ENCODE assay signal across 16 cellular contexts in genomic region chr3:11390411-11391171, GRCh38.
DNase-seq lines count a peak whose midpoint lies in the region; ATAC-seq, FAIRE-seq and TF ChIP-seq lines count a peak whose summit lies in the region.
"Had no signal": no experiment of that assay in that cellular context is flagged by ENCODE, and none has a peak within 500 bp of the region (broad histone marks: within the 10 kb centered on the region; RNA-seq: fewer than 3 reads in every experiment).

No MANE protein-coding gene starts in this region.

- ATAC-seq in K562: no peak
- ATAC-seq in left ventricle myocardium superior: peak; percentile 76
- no peak for ATAC-seq in stimulated activated memory B cell treated with anti-CD40 and anti-IgM and Interleukin-4, amounts not matched to agents 10 μg/mL and 1 μg/mL and 100 μg/mL, for 72 hours
- ATAC-seq in GM19452 (IDR thresholded peaks at IDR 0.05; ENCODE audit: unreplicated experiment): no peak
- ATAC-seq: lower lobe of right lung, SK-N-SH treated with all-trans-retinoic acid at 6 μM for 48 hours had no signal

- TF ChIP-seq RAD21 in K562 (CRISPR knock-in tag; conservative IDR thresholded peaks at IDR 0.05 in 1 of 2, IDR thresholded peaks at IDR 0.05 in 1 of 2): no peak

- FAIRE-seq in GM18507 (lab: Jason Lieb, UNC): peak; percentile 59
- peak; percentile 54 for FAIRE-seq in K562 (lab: Jason Lieb, UNC)

- no peaks in the 10 kb centered on the region for H3K9me1 ChIP-seq in K562 (ENCODE audit: control insufficient read depth, insufficient read depth, low read length)

- H3K4me2 ChIP-seq in K562 (ENCODE audit: insufficient read depth, low read length): no peak overlapping the region

- H3K9ac ChIP-seq in K562 (ENCODE audit: insufficient read depth in 1 of 2, low read depth in 2 of 2, low read length in 2 of 2): no peak overlapping the region

- no peaks in the 10 kb centered on the region for H3K79me2 ChIP-seq in K562 (ENCODE audit: control insufficient read depth, insufficient read depth, low read length)

- WGBS in K562 (ENCODE audit: insufficient coverage, low coverage, missing lambda C conversion rate): 60% methylated on average over 5 of the region's 5 CpGs

- H3K4me1 ChIP-seq in K562 (replicated peaks in 1 of 2; ENCODE audit: control insufficient read depth in 2 of 2, insufficient read depth in 2 of 2, low read length in 2 of 2): no peaks in the 10 kb centered on the region

- H2AFZ ChIP-seq in K562 (ENCODE audit: low read depth, low read length): no peak overlapping the region

- peak overlapping the region; percentile 75 for H3K27ac Mint-ChIP-seq in osteocyte (ENCODE audit: unreplicated experiment)
- H3K27ac Mint-ChIP-seq in stimulated activated memory B cell treated with anti-CD40 and anti-IgM and Interleukin-4, amounts not matched to agents 10 μg/mL and 1 μg/mL and 100 μg/mL, for 72 hours: no peak overlapping the region

- H3K27me3 Mint-ChIP-seq in osteocyte (ENCODE audit: unreplicated experiment): no peaks in the 10 kb centered on the region
- no peaks in the 10 kb centered on the region for H3K27me3 Mint-ChIP-seq in stimulated activated memory B cell treated with anti-CD40 and anti-IgM and Interleukin-4, amounts not matched to agents 10 μg/mL and 1 μg/mL and 100 μg/mL, for 72 hours

- no TSS peak for BruUV-seq in K562 (replicated peaks; lab: Mats Ljungman, UMichigan)

- H3K9me3 ChIP-seq in K562 (replicated peaks; ENCODE audit: control insufficient read depth, insufficient read depth, low read depth, low read length) (no peaks in the 10 kb centered on the region), WERI-Rb-1 (ENCODE audit: severe bottlenecking) (no peaks in the 10 kb centered on the region)
- H3K9me3 ChIP-seq: breast epithelium, lower lobe of right lung had no signal

- H3K4me3 ChIP-seq in K562 (no peak overlapping the region), WERI-Rb-1 (ENCODE audit: low read depth, low read length) (no peak overlapping the region)
- H3K4me3 ChIP-seq: breast epithelium, lower lobe of right lung had no signal

- TF ChIP-seq CTCF in K562 (IDR thresholded peaks at IDR 0.05 in 2 of 3, conservative IDR thresholded peaks at IDR 0.05 in 1 of 3; ENCODE audit: insufficient read depth in 2 of 3, low read depth in 1 of 3, low read length in 3 of 3) (no peak), osteocyte (IDR thresholded peaks at IDR 0.05) (no peak), WERI-Rb-1 (IDR thresholded peaks at IDR 0.05; ENCODE audit: low read depth, low read length) (no peak)

- CTCF ChIA-PET in K562 (lab: Yijun Ruan, JAX; ENCODE audit: low intra/inter-chr PET ratio): no interaction called here

- no peaks in the 10 kb centered on the region for H4K20me1 ChIP-seq in K562 (replicated peaks; ENCODE audit: control insufficient read depth, insufficient read depth, low read length)

- H3K27me3 ChIP-seq in K562 (ENCODE audit: control insufficient read depth in 2 of 2, insufficient read depth in 2 of 2, low read length in 2 of 2) (no peaks in the 10 kb centered on the region), WERI-Rb-1 (ENCODE audit: insufficient read depth, low read depth, severe bottlenecking) (no peaks in the 10 kb centered on the region)
- H3K27me3 ChIP-seq: breast epithelium had no signal

- no peaks in the 10 kb centered on the region for H3K36me3 ChIP-seq in K562 (ENCODE audit: control insufficient read depth, insufficient read depth, low read length)
- H3K36me3 ChIP-seq in WERI-Rb-1: no peaks in the 10 kb centered on the region
- H3K36me3 ChIP-seq: breast epithelium, lower lobe of right lung had no signal

- TF ChIP-seq POLR2A in K562 (conservative IDR thresholded peaks at IDR 0.05): no peak

- intact Hi-C loops in K562 (cut with micrococcal nuclease) (no loop called here), left ventricle myocardium superior (cut with micrococcal nuclease) (no loop called here)

- no peak overlapping the region for H3K27ac ChIP-seq in K562 (ENCODE audit: extremely low read depth, low read depth, low read length)
- H3K27ac ChIP-seq in WERI-Rb-1: no peak overlapping the region
- H3K27ac ChIP-seq: epithelial cell of prostate, lower lobe of right lung had no signal

- TF ChIP-seq EP300 in K562 (IDR thresholded peaks at IDR 0.05; ENCODE audit: low read length): no peak

- no peak for DNase-seq in GM18507 (ENCODE audit: extremely low spot score, insufficient read length, low read depth)
- no peak for DNase-seq in K562 (ENCODE audit: extremely low read depth in 1 of 4, low spot score in 3 of 4)
- no peak for DNase-seq in left ventricle myocardium superior
- DNase-seq in osteocyte (ENCODE audit: extremely low spot score, unreplicated experiment): no peak
- no peak for DNase-seq in WERI-Rb-1
- no peak for DNase-seq in midbrain (lab: John Stamatoyannopoulos, UW)
- DNase-seq: activated naive CD4-positive, alpha-beta T cell; H9; lower lobe of right lung; NCI-H1048; stimulated activated CD4-positive, alpha-beta T cell treated with anti-CD3 and anti-CD28 coated beads, Interleukin-12 subunit alpha, Interleukin-12 subunit beta, amount 100 ng/mL, for 4 hours had no signal

- in situ Hi-C loops in K562 (cut with MboI): no loop called here

- POLR2A ChIA-PET in K562 (lab: Yijun Ruan, JAX): interaction anchor here (1.1 kb wide), 2 partner anchors 10 to 12 kb away, joined by 3 read pairs; no protein-coding TSS in a partner anchor

- no peaks in the 10 kb centered on the region for H3K9me3 Mint-ChIP-seq in osteocyte (ENCODE audit: unreplicated experiment)
- H3K9me3 Mint-ChIP-seq in stimulated activated memory B cell treated with anti-CD40 and anti-IgM and Interleukin-4, amounts not matched to agents 10 μg/mL and 1 μg/mL and 100 μg/mL, for 72 hours: no peaks in the 10 kb centered on the region
- H3K9me3 Mint-ChIP-seq: H9 had no signal

- H3K4me1 Mint-ChIP-seq in osteocyte (ENCODE audit: unreplicated experiment): peaks cover 52% of the 10 kb centered on the region
- no peaks in the 10 kb centered on the region for H3K4me1 Mint-ChIP-seq in stimulated activated memory B cell treated with anti-CD40 and anti-IgM and Interleukin-4, amounts not matched to agents 10 μg/mL and 1 μg/mL and 100 μg/mL, for 72 hours

- no peak overlapping the region for H3K4me3 Mint-ChIP-seq in osteocyte (ENCODE audit: unreplicated experiment)
- no peak overlapping the region for H3K4me3 Mint-ChIP-seq in stimulated activated memory B cell treated with anti-CD40 and anti-IgM and Interleukin-4, amounts not matched to agents 10 μg/mL and 1 μg/mL and 100 μg/mL, for 72 hours
- H3K4me3 Mint-ChIP-seq: H9 had no signal

- peaks cover 6% of the 10 kb centered on the region for H3K36me3 Mint-ChIP-seq in osteocyte (ENCODE audit: unreplicated experiment)
- H3K36me3 Mint-ChIP-seq in stimulated activated memory B cell treated with anti-CD40 and anti-IgM and Interleukin-4, amounts not matched to agents 10 μg/mL and 1 μg/mL and 100 μg/mL, for 72 hours: peaks cover 25% of the 10 kb centered on the region

TF ChIP-seq in K562, 482 proteins besides CTCF, POLR2A, EP300 and RAD21 (continues in another document):
- TF ChIP-seq NCOA4 (IDR thresholded peaks at IDR 0.05; ENCODE audit: partially characterized antibody): no peak
- TF ChIP-seq CBX5 (IDR thresholded peaks at IDR 0.05; ENCODE audit: borderline replicate concordance, low read depth): no peak
- TF ChIP-seq TAF9B (IDR thresholded peaks at IDR 0.05; ENCODE audit: partially characterized antibody): no peak
- TF ChIP-seq HOXB6 (CRISPR knock-in tag; IDR thresholded peaks at IDR 0.05; ENCODE audit: borderline replicate concordance): no peak
- no peak for TF ChIP-seq MTA1 (IDR thresholded peaks at IDR 0.05; ENCODE audit: borderline replicate concordance)
- no peak for TF ChIP-seq STAT5A (IDR thresholded peaks at IDR 0.05; ENCODE audit: borderline replicate concordance, low read length)
- no peak for TF ChIP-seq C11orf30 (IDR thresholded peaks at IDR 0.05; ENCODE audit: low read depth)
- TF ChIP-seq ZNF695 (CRISPR knock-in tag; IDR thresholded peaks at IDR 0.05): no peak
- no peak for TF ChIP-seq CUX1 (CRISPR knock-in tag; IDR thresholded peaks at IDR 0.05)
- no peak for TF ChIP-seq ZKSCAN3 (CRISPR knock-in tag; IDR thresholded peaks at IDR 0.05)
- TF ChIP-seq KAT2B (IDR thresholded peaks at IDR 0.05; ENCODE audit: low read depth, low read length): no peak
- no peak for TF ChIP-seq PRPF4 (IDR thresholded peaks at IDR 0.05; ENCODE audit: insufficient read depth, low read depth, low read length, poor library complexity, severe bottlenecking)
